ENCODE assay signal across 20 cellular contexts in the genomic region with DNA sequence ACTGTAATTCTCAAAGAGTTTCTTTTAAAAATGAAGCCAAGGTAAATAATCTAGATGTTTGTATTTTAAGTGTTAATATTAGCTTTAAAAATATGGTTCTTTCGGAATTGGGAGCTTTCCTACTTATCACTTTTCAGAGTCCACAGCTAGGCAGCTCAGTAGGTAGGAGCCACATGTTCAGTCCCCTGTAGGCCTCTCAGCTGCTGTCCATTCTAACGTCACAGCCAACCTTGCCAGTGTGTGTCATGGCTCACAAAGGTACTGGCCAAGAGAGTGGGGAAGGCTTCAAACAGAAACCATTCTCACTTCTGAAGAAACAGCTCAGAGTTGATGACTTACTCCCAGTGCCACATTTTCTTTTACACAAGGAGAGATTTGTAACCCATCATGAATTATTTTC. TPM values are rescaled to one million over a fixed set of nuclear protein-coding genes. Genes with fewer than 3 reads are reported as not detected.
A peak's percentile ranks its signal among the peaks of the same experiment; 100 is the strongest.
DNase-seq lines count a peak whose midpoint lies in the region; ATAC-seq, FAIRE-seq and TF ChIP-seq lines count a peak whose summit lies in the region.
"Had no signal": no experiment of that assay in that cellular context is flagged by ENCODE, and none has a peak within 500 bp of the region (broad histone marks: within the 10 kb centered on the region; RNA-seq: fewer than 3 reads in every experiment).

No MANE protein-coding gene starts in this region.

- H3K4me1 ChIP-seq in astrocyte (ENCODE audit: insufficient read depth, low read length): no peaks in the 10 kb centered on the region
- H3K4me1 ChIP-seq: BLaER1 treated with 17β-estradiol and CSF1 and Interleukin-3, amounts not matched to agents 10 nM and 100 nM; Caco-2 had no signal

- H2AFZ ChIP-seq in astrocyte (ENCODE audit: low read depth, low read length): no peak overlapping the region

- no peak overlapping the region for H3K4me2 ChIP-seq in astrocyte (ENCODE audit: low read length)
- H3K4me2 ChIP-seq: BLaER1 treated with 17β-estradiol and CSF1 and Interleukin-3, amounts not matched to agents 10 nM and 100 nM had no signal

- peak; percentile 20 for FAIRE-seq in astrocyte (lab: Jason Lieb, UNC)
- FAIRE-seq in islet of Langerhans (lab: Jason Lieb, UNC): peak; percentile 91
- FAIRE-seq: A204.1, D721Med, G401.6, GM12891 had no signal

- H3K36me3 Mint-ChIP-seq in astrocyte (ENCODE audit: low read depth, unreplicated experiment): no peaks in the 10 kb centered on the region
- H3K36me3 Mint-ChIP-seq: CD8-positive, alpha-beta T cell had no signal

- H3K4me1 Mint-ChIP-seq in astrocyte (ENCODE audit: low read depth, unreplicated experiment): peaks cover 3% of the 10 kb centered on the region
- H3K4me1 Mint-ChIP-seq: B cell had no signal

- H3K27ac ChIP-seq in astrocyte (ENCODE audit: low read depth, low read length): no peak overlapping the region
- H3K27ac ChIP-seq: BLaER1 treated with 17β-estradiol and CSF1 and Interleukin-3, amounts not matched to agents 10 nM and 100 nM; C4-2B had no signal

- H3K36me3 ChIP-seq in astrocyte (ENCODE audit: insufficient read depth, low read length): no peaks in the 10 kb centered on the region
- H3K36me3 ChIP-seq: BLaER1 treated with 17β-estradiol and CSF1 and Interleukin-3, amounts not matched to agents 10 nM and 100 nM had no signal

- H3K27me3 Mint-ChIP-seq in astrocyte (ENCODE audit: low read depth, unreplicated experiment): no peaks in the 10 kb centered on the region
- H3K27me3 Mint-ChIP-seq: B cell; CD4-positive, alpha-beta T cell had no signal

- no peaks in the 10 kb centered on the region for H3K9me3 Mint-ChIP-seq in astrocyte (ENCODE audit: unreplicated experiment)
- H3K9me3 Mint-ChIP-seq: CD4-positive, alpha-beta T cell; CD8-positive, alpha-beta T cell had no signal

- H3K9ac ChIP-seq in astrocyte (ENCODE audit: low read length): no peak overlapping the region
- H3K9ac ChIP-seq: BLaER1 treated with 17β-estradiol and CSF1 and Interleukin-3, amounts not matched to agents 10 nM and 100 nM had no signal

- ATAC-seq in HG03442 (IDR thresholded peaks at IDR 0.05; ENCODE audit: unreplicated experiment): no peak
- ATAC-seq: CD8-positive, alpha-beta T cell had no signal

- H4K20me1 ChIP-seq in astrocyte (ENCODE audit: insufficient read depth, low read length): no peaks in the 10 kb centered on the region
- H4K20me1 ChIP-seq: BLaER1 treated with 17β-estradiol and CSF1 and Interleukin-3, amounts not matched to agents 10 nM and 100 nM had no signal

- H3K79me2 ChIP-seq in astrocyte (ENCODE audit: insufficient read depth, low read length): no peaks in the 10 kb centered on the region

- DNase-seq in astrocyte (ENCODE audit: low read depth): no peak
- DNase-seq in T-helper 1 cell: no peak
- DNase-seq in activated T-cell treated with anti-CD3 and anti-CD28 coated beads for 4 hours: no peak
- DNase-seq: 8988T; AML-193; Caco-2; Calu3; CD4-positive, alpha-beta T cell; CD8-positive, alpha-beta T cell; DMS79 treated with DMSO at 0.1 percent for 48 hours; GF-D8 had no signal

- H3K27ac Mint-ChIP-seq in astrocyte (ENCODE audit: unreplicated experiment): no peak overlapping the region
- H3K27ac Mint-ChIP-seq: B cell; CD4-positive, alpha-beta T cell; CD8-positive, alpha-beta T cell had no signal

- no peak for TF ChIP-seq CTCF in astrocyte (IDR thresholded peaks at IDR 0.05; ENCODE audit: insufficient read depth, low read depth, low read length)

- no peak overlapping the region for H3K4me3 ChIP-seq in astrocyte (ENCODE audit: insufficient read depth, low read depth, low read length)
- H3K4me3 ChIP-seq: BLaER1 treated with 17β-estradiol and CSF1 and Interleukin-3, amounts not matched to agents 10 nM and 100 nM had no signal

- no peak overlapping the region for H3K4me3 Mint-ChIP-seq in astrocyte (ENCODE audit: unreplicated experiment)
- H3K4me3 Mint-ChIP-seq: B cell; CD4-positive, alpha-beta T cell; CD8-positive, alpha-beta T cell had no signal

- H3K27me3 ChIP-seq in astrocyte (ENCODE audit: insufficient read depth, low read length): no peaks in the 10 kb centered on the region

- H3K9me3 ChIP-seq in astrocyte (ENCODE audit: insufficient read depth, low read depth, low read length): no peaks in the 10 kb centered on the region
- H3K9me3 ChIP-seq: Caco-2 had no signal

RNA-seq across cellular contexts. Expression of a gene that starts 50.0 kb away (rescaled TPM):
- not detected in 2 replicates for total RNA-seq in astrocyte
- total RNA-seq: B cell; Caco-2; Calu3; CD4-positive, alpha-beta T cell; CD8-positive, alpha-beta T cell had no signal

RNA-seq across cellular contexts. Expression of a gene that starts 59.6 kb away (rescaled TPM):
- 29.1 and 33.1 TPM in 2 replicates for total RNA-seq in astrocyte
